Comparison of ENCODE assay signal across 2 cellular contexts in the genomic region with DNA sequence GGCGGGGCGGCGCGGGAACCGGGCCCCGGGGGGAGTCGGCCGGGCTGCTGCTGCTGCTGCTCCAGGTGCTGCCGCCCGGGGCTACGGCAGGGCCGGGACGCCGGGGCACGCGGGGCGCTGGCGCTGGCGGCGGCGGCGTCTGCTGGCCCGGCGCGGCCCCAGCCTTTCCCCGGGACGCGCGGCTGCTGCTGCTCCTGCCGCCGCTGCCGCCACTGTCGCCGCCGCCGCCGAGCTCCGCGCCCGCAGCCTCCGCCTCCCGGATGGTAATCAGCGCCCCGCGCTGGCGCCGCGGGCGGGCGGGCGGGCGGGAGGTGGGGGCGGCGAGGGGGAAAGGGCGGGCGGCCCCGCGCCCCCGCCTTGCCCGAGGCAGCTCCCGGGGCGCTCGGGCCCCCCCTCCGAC.
TF ChIP-seq lines count a peak whose summit lies in the region.

No MANE protein-coding gene starts in this region.

TF ChIP-seq in HCT116, 20 proteins besides CTCF, POLR2A, EP300 and RAD21:
- TF ChIP-seq EZH2 (IDR thresholded peaks at IDR 0.05) (no peak), POLR2AphosphoS5 (IDR thresholded peaks at IDR 0.05; ENCODE audit: low read depth, low read length) (no peak), ZFX (IDR thresholded peaks at IDR 0.05) (no peak), EZH2phosphoT487 (IDR thresholded peaks at IDR 0.05; ENCODE audit: borderline replicate concordance) (no peak), ELF1 (IDR thresholded peaks at IDR 0.05; ENCODE audit: borderline replicate concordance, low read depth) (no peak), JUND (IDR thresholded peaks at IDR 0.05) (no peak), EGR1 (IDR thresholded peaks at IDR 0.05; ENCODE audit: low read depth) (no peak), YY1 (IDR thresholded peaks at IDR 0.05; ENCODE audit: extremely low read depth, insufficient replicate concordance, low read depth, low read length) (no peak), SRF (IDR thresholded peaks at IDR 0.05; ENCODE audit: low read depth) (no peak), SP1 (IDR thresholded peaks at IDR 0.05; ENCODE audit: low read depth) (no peak), ZNF274 (IDR thresholded peaks at IDR 0.05; ENCODE audit: low read depth, low read length) (no peak), TCF7L2 (IDR thresholded peaks at IDR 0.05; ENCODE audit: borderline replicate concordance, extremely low read depth, insufficient read depth, insufficient read length) (no peak), FOSL1 (IDR thresholded peaks at IDR 0.05; ENCODE audit: low read depth) (no peak), SIN3A (IDR thresholded peaks at IDR 0.05; ENCODE audit: low read depth) (no peak), CBX3 (IDR thresholded peaks at IDR 0.05; ENCODE audit: low read depth) (no peak), CEBPB (IDR thresholded peaks at IDR 0.05; ENCODE audit: low read depth) (no peak)
- TF ChIP-seq, protein P1, sequence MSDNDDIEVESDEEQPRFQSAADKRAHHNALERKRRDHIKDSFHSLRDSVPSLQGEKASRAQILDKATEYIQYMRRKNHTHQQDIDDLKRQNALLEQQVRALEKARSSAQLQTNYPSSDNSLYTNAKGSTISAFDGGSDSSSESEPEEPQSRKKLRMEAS (IDR thresholded peaks at IDR 0.05), result no peak
- TF ChIP-seq, protein P2, sequence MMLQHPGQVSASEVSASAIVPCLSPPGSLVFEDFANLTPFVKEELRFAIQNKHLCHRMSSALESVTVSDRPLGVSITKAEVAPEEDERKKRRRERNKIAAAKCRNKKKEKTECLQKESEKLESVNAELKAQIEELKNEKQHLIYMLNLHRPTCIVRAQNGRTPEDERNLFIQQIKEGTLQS (IDR thresholded peaks at IDR 0.05), result no peak
- TF ChIP-seq, protein P3, sequence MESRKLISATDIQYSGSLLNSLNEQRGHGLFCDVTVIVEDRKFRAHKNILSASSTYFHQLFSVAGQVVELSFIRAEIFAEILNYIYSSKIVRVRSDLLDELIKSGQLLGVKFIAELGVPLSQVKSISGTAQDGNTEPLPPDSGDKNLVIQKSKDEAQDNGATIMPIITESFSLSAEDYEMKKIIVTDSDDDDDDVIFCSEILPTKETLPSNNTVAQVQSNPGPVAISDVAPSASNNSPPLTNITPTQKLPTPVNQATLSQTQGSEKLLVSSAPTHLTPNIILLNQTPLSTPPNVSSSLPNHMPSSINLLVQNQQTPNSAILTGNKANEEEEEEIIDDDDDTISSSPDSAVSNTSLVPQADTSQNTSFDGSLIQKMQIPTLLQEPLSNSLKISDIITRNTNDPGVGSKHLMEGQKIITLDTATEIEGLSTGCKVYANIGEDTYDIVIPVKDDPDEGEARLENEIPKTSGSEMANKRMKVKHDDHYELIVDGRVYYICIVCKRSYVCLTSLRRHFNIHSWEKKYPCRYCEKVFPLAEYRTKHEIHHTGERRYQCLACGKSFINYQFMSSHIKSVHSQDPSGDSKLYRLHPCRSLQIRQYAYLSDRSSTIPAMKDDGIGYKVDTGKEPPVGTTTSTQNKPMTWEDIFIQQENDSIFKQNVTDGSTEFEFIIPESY (IDR thresholded peaks at IDR 0.05; ENCODE audit: extremely low read depth, insufficient replicate concordance, low read length), result no peak
- TF ChIP-seq, protein P4, sequence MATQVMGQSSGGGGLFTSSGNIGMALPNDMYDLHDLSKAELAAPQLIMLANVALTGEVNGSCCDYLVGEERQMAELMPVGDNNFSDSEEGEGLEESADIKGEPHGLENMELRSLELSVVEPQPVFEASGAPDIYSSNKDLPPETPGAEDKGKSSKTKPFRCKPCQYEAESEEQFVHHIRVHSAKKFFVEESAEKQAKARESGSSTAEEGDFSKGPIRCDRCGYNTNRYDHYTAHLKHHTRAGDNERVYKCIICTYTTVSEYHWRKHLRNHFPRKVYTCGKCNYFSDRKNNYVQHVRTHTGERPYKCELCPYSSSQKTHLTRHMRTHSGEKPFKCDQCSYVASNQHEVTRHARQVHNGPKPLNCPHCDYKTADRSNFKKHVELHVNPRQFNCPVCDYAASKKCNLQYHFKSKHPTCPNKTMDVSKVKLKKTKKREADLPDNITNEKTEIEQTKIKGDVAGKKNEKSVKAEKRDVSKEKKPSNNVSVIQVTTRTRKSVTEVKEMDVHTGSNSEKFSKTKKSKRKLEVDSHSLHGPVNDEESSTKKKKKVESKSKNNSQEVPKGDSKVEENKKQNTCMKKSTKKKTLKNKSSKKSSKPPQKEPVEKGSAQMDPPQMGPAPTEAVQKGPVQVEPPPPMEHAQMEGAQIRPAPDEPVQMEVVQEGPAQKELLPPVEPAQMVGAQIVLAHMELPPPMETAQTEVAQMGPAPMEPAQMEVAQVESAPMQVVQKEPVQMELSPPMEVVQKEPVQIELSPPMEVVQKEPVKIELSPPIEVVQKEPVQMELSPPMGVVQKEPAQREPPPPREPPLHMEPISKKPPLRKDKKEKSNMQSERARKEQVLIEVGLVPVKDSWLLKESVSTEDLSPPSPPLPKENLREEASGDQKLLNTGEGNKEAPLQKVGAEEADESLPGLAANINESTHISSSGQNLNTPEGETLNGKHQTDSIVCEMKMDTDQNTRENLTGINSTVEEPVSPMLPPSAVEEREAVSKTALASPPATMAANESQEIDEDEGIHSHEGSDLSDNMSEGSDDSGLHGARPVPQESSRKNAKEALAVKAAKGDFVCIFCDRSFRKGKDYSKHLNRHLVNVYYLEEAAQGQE (IDR thresholded peaks at IDR 0.05; ENCODE audit: low read depth), result no peak

TF ChIP-seq in GM12878, 131 proteins besides CTCF, POLR2A, EP300 and RAD21:
- TF ChIP-seq POLR2AphosphoS2 (IDR thresholded peaks at IDR 0.05; ENCODE audit: low read depth, low read length), result no peak
